Comparison of ENCODE assay signal across 28 cellular contexts in genomic region chr2:159195719-159196118, GRCh38.
A peak's percentile ranks its signal among the peaks of the same experiment; 100 is the strongest.
DNase-seq lines count a peak whose midpoint lies in the region; ATAC-seq and TF ChIP-seq lines count a peak whose summit lies in the region.
"Had no signal": no experiment of that assay in that cellular context is flagged by ENCODE, and none has a peak within 500 bp of the region (broad histone marks: within the 10 kb centered on the region; RNA-seq: fewer than 3 reads in every experiment).

No MANE protein-coding gene starts in this region.

- no peak overlapping the region for H4K91ac ChIP-seq in neuronal stem cell (ENCODE audit: low read depth, low read length, poor library complexity)

- no CpG with 5 or more reads among the region's 6 CpGs for WGBS in neuronal stem cell (ENCODE audit: extremely low coverage in 2 of 2, insufficient read length in 2 of 2, insufficient replicate concordance in 1 of 2), 2 donors

- peak overlapping the region; percentile 74 for H3K27ac ChIP-seq in left ventricle myocardium inferior (replicated peaks)
- H3K27ac ChIP-seq in neuronal stem cell (replicated peaks; ENCODE audit: low read length) = no peak overlapping the region
- H3K27ac ChIP-seq in thoracic aorta = peak overlapping the region; percentile 18 to 59
- H3K27ac ChIP-seq: BLaER1 treated with 17β-estradiol and CSF1 and Interleukin-3, amounts not matched to agents 10 nM and 100 nM; body of pancreas; esophagus muscularis mucosa; PC-9 had no signal

- H3K4ac ChIP-seq in neuronal stem cell (ENCODE audit: low read length) = no peak overlapping the region

- no peak overlapping the region for H3K4me2 ChIP-seq in neuronal stem cell (ENCODE audit: insufficient read depth, low read length, poor library complexity, severe bottlenecking)
- H3K4me2 ChIP-seq: PC-9, smooth muscle cell had no signal

- no peak overlapping the region for H3K14ac ChIP-seq in neuronal stem cell (ENCODE audit: low read length)

- H2AFZ ChIP-seq in neuronal stem cell (ENCODE audit: low read length) = no peak overlapping the region
- H2AFZ ChIP-seq: PC-9 had no signal

- no peak overlapping the region for H3K9ac ChIP-seq in neuronal stem cell (ENCODE audit: low read depth, low read length, poor library complexity)
- H3K9ac ChIP-seq: BLaER1 treated with 17β-estradiol and CSF1 and Interleukin-3, amounts not matched to agents 10 nM and 100 nM had no signal

- no peak overlapping the region for H2BK12ac ChIP-seq in neuronal stem cell (ENCODE audit: low read length)

- no peak overlapping the region for H3K23ac ChIP-seq in neuronal stem cell (ENCODE audit: low read depth, low read length, poor library complexity)

- H3K18ac ChIP-seq in neuronal stem cell (ENCODE audit: low read length) = peak overlapping the region; percentile 4

- H2BK15ac ChIP-seq in neuronal stem cell (ENCODE audit: low read length) = no peak overlapping the region

- TF ChIP-seq CTCF in left ventricle myocardium inferior (IDR thresholded peaks at IDR 0.05; ENCODE audit: borderline replicate concordance) (no peak), thoracic aorta (IDR thresholded peaks at IDR 0.05) (no peak)

- intact Hi-C loops in left ventricle myocardium inferior (cut with micrococcal nuclease) = no loop called here

- DNase-seq in anterior cingulate cortex (lab: John Stamatoyannopoulos, UW) (peak in 43 of 58 donors; percentile 6 to 81 (median 43)), left ventricle myocardium inferior (peak; percentile 74), neuronal stem cell (ENCODE audit: low spot score) (no peak), thoracic aorta (ENCODE audit: low spot score) (no peak), LoVo (ENCODE audit: low spot score) (no peak), kidney tubule cell (ENCODE audit: low spot score) (no peak)
- DNase-seq: activated naive CD8-positive, alpha-beta T cell treated with anti-CD3 and anti-CD28 coated beads, Interleukin-2, amount 50 U/mL, for 24 hours; activated T-cell treated with anti-CD3 and anti-CD28 coated beads, Interleukin-2, amount 50 U/mL, for 4 hours; body of pancreas; Caco-2; cerebellar nuclear complex; dermis blood vessel endothelial cell; DMS53; foreskin fibroblast; Kasumi-1; mesenchymal stem cell; NCI-H1436; NCI-H2081; NCI-H2227 treated with DMSO at 0.1 percent for 48 hours; NCI-H526 treated with DMSO at 0.1 percent for 48 hours; PC-9; stimulated activated CD4-positive, alpha-beta T cell treated with anti-CD3 and anti-CD28 coated beads, Interleukin-1b, Interleukin-23, amount 100 ng/mL, for 48 hours; stimulated activated naive CD8-positive, alpha-beta T cell treated with anti-CD3 and anti-CD28 coated beads, Interleukin-15, Interleukin-2, amounts not matched to agents 100 U/mL and 50 U/mL, for 24 hours; T-helper 2 cell had no signal

- no peak overlapping the region for H2BK120ac ChIP-seq in neuronal stem cell (ENCODE audit: low read depth, low read length)

- H2AK5ac ChIP-seq in neuronal stem cell (ENCODE audit: low read depth, low read length) = no peak overlapping the region

- no peak overlapping the region for H2BK5ac ChIP-seq in neuronal stem cell (ENCODE audit: low read length)

- no peaks in the 10 kb centered on the region for H3K79me1 ChIP-seq in neuronal stem cell (ENCODE audit: low read depth, low read length)

- H3K27me3 ChIP-seq in left ventricle myocardium inferior (ENCODE audit: low read depth) (no peaks in the 10 kb centered on the region), neuronal stem cell (ENCODE audit: control insufficient read depth in 3 of 3, insufficient read depth in 3 of 3, low read depth in 1 of 3, low read length in 3 of 3) (no peaks in the 10 kb centered on the region), thoracic aorta (replicated peaks; ENCODE audit: insufficient read depth) (no peaks in the 10 kb centered on the region)
- H3K27me3 ChIP-seq: BLaER1 treated with 17β-estradiol and CSF1 and Interleukin-3, amounts not matched to agents 10 nM and 100 nM; body of pancreas; esophagus muscularis mucosa had no signal

- H4K8ac ChIP-seq in neuronal stem cell (ENCODE audit: low read depth, low read length) = no peak overlapping the region

- ATAC-seq in thoracic aorta (ENCODE audit: insufficient number of reproducible peaks, low FRiP score, low read depth) (no peak), HG02571 (IDR thresholded peaks at IDR 0.05; ENCODE audit: unreplicated experiment) (no peak)
- ATAC-seq: activated naive CD8-positive, alpha-beta T cell treated with anti-CD3 and anti-CD28 coated beads, Interleukin-2, amount 50 U/mL, for 24 hours; activated T-cell treated with anti-CD3 and anti-CD28 coated beads, Interleukin-2, amount 50 U/mL, for 4 hours; body of pancreas; stimulated activated naive CD8-positive, alpha-beta T cell treated with anti-CD3 and anti-CD28 coated beads, Interleukin-15, Interleukin-2, amounts not matched to agents 100 U/mL and 50 U/mL, for 24 hours had no signal

- H3K9me3 ChIP-seq in left ventricle myocardium inferior (replicated peaks) (no peaks in the 10 kb centered on the region), neuronal stem cell (replicated peaks in 1 of 2; ENCODE audit: control insufficient read depth in 2 of 2, insufficient read depth in 1 of 2, low read depth in 1 of 2, low read length in 2 of 2) (no peaks in the 10 kb centered on the region), thoracic aorta (no peaks in the 10 kb centered on the region)
- H3K9me3 ChIP-seq: BLaER1 treated with 17β-estradiol and CSF1 and Interleukin-3, amounts not matched to agents 10 nM and 100 nM; body of pancreas; Caco-2; esophagus muscularis mucosa had no signal

- no peak overlapping the region for H3K4me3 ChIP-seq in left ventricle myocardium inferior
- H3K4me3 ChIP-seq in neuronal stem cell (ENCODE audit: low read length in 2 of 2) = no peak overlapping the region
- no peak overlapping the region for H3K4me3 ChIP-seq in thoracic aorta
- H3K4me3 ChIP-seq: BLaER1 treated with 17β-estradiol and CSF1 and Interleukin-3, amounts not matched to agents 10 nM and 100 nM; body of pancreas; esophagus muscularis mucosa; PC-9; smooth muscle cell had no signal

- H3K36me3 ChIP-seq in left ventricle myocardium inferior (peaks cover 71% of the 10 kb centered on the region), neuronal stem cell (replicated peaks in 1 of 2; ENCODE audit: control insufficient read depth in 2 of 2, insufficient read depth in 2 of 2, low read length in 2 of 2) (peaks cover 0 to 72% of the 10 kb centered on the region in 2 donors), thoracic aorta (no peaks in the 10 kb centered on the region)
- H3K36me3 ChIP-seq: BLaER1 treated with 17β-estradiol and CSF1 and Interleukin-3, amounts not matched to agents 10 nM and 100 nM had no signal

- peaks cover 70% of the 10 kb centered on the region for H3K4me1 ChIP-seq in left ventricle myocardium inferior
- peaks cover 3 to 6% of the 10 kb centered on the region in 2 donors for H3K4me1 ChIP-seq in neuronal stem cell (ENCODE audit: control insufficient read depth in 2 of 2, insufficient read depth in 1 of 2, low read depth in 1 of 2, low read length in 2 of 2)
- peaks cover 2 to 41% of the 10 kb centered on the region in 2 donors for H3K4me1 ChIP-seq in thoracic aorta (ENCODE audit: control insufficient read depth in 1 of 2, low read depth in 2 of 2)
- H3K4me1 ChIP-seq: body of pancreas, Caco-2 had no signal

Comparison
In these comparisons a context has a peak if more than half of its experiments do, and no peak if none do; other contexts are left out.
1. DNase-seq: peak in anterior cingulate cortex (43 of 58) and left ventricle myocardium inferior (single experiment); none in neuronal stem cell (single experiment), thoracic aorta (single experiment), LoVo (single experiment) and kidney tubule cell (single experiment).